8 cellular contexts compared by ENCODE assay signal in genomic region chr17:32444301-32445074, GRCh38.
A peak's percentile ranks its signal among the peaks of the same experiment; 100 is the strongest.
DNase-seq lines count a peak whose midpoint lies in the region; ATAC-seq lines count a peak whose summit lies in the region.

TSS of gene PSMD11 (plus strand) at chr17:32444510. CDS start at chr17:32444524, 14 bp downstream.

- DNase-seq in AG20443 (ENCODE audit: low spot score), result peak; percentile 99
- DNase-seq in NCI-H446 (lab: John Stamatoyannopoulos, UW), result peak; percentile 90 to 98
- peak; percentile 97 for DNase-seq in cerebellar cortex (ENCODE audit: low spot score)
- peak; percentile 100 for DNase-seq in islet precursor cell
- peak; percentile 98 to 99 (median 98) for DNase-seq in stimulated activated CD4-positive, alpha-beta T cell treated with anti-CD3 and anti-CD28 coated beads, Interleukin-12 subunit alpha, Interleukin-12 subunit beta, amount 100 ng/mL, for 48 hours (ENCODE audit: low read depth in 2 of 3, low spot score in 1 of 3)

- ATAC-seq in GM19025 (IDR thresholded peaks at IDR 0.05; ENCODE audit: low read depth, unreplicated experiment), result peak; percentile 90
- peak; percentile 93 for ATAC-seq in HG03342 (IDR thresholded peaks at IDR 0.05; ENCODE audit: unreplicated experiment)
- ATAC-seq in activated CD4-positive, CD25-positive, alpha-beta regulatory T cell treated with anti-CD3 and anti-CD28 coated beads, Interleukin-2, amount 50 U/mL, for 24 hours, result peak; percentile 92 to 94

Comparison
In these comparisons a context has a peak if more than half of its experiments do, and no peak if none do; other contexts are left out.
1. Peak in every context shown above with its lines: DNase-seq and ATAC-seq.